ENCODE assay signal across 30 cellular contexts in the genomic region with DNA sequence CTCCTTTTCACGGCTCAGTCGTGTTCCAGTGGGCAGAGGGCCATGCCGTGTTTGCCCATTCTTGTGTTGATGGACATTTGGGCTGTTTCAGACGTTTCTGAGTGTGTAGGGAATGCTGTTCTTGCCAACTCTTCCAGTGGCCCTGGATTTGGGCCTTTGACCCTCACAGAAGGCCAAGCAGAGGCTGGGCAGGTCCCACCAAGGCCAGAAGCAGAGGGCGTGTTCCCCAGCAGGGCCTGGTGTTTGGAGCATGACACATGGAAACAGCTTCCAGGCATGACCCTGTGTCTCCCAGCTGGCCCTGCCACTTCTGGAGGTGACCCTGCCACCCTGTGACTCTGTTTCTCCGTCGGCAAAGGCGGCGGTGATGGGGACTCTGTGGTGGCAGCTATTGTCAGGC. TPM values are rescaled to one million over a fixed set of nuclear protein-coding genes. Genes with fewer than 3 reads are reported as not detected.
"Had no signal": no experiment of that assay in that cellular context is flagged by ENCODE, and none has a peak within 500 bp of the region (broad histone marks: within the 10 kb centered on the region; RNA-seq: fewer than 3 reads in every experiment).

No MANE protein-coding gene starts in this region.

- ATAC-seq: activated naive CD8-positive, alpha-beta T cell treated with anti-CD3 and anti-CD28 coated beads, Interleukin-2, amount 50 U/mL, for 24 hours; activated T-cell treated with anti-CD3 and anti-CD28 coated beads, Interleukin-2, amount 50 U/mL, for 4 hours had no signal

- H3K36me3 Mint-ChIP-seq: activated CD4-positive, alpha-beta memory T cell treated with anti-CD3 and anti-CD28 coated beads for 36 hours; brain had no signal

- H3K4me3 ChIP-seq: SJCRH30, SK-N-MC had no signal

- H3K27ac ChIP-seq: SJCRH30, SK-N-MC, WERI-Rb-1 had no signal

- H3K27ac Mint-ChIP-seq: activated CD4-positive, alpha-beta memory T cell treated with anti-CD3 and anti-CD28 coated beads for 36 hours; activated naive CD4-positive, alpha-beta T cell treated with anti-CD3 and anti-CD28 coated beads for 36 hours; activated naive CD8-positive, alpha-beta T cell; activated naive CD8-positive, alpha-beta T cell treated with anti-CD3 and anti-CD28 coated beads, Interleukin-2, amount 50 U/mL, for 24 hours; activated T-helper 1 cell treated with anti-CD3 and anti-CD28 coated beads, Interleukin-12 subunit alpha, Interleukin-12 subunit beta, Interleukin-2, Interleukin-4 antibody, amounts not matched to agents 30 ng/mL and 10 ng/mL and 1 ng/mL, durations not matched to agents 14 hours and 24 hours and 36 hours; brain had no signal

- H3K4me3 Mint-ChIP-seq: activated CD4-positive, alpha-beta memory T cell treated with anti-CD3 and anti-CD28 coated beads for 36 hours; activated naive CD4-positive, alpha-beta T cell treated with anti-CD3 and anti-CD28 coated beads for 36 hours; activated naive CD8-positive, alpha-beta T cell; activated naive CD8-positive, alpha-beta T cell treated with anti-CD3 and anti-CD28 coated beads, Interleukin-2, amount 50 U/mL, for 24 hours; activated T-cell treated with anti-CD3 and anti-CD28 coated beads, Interleukin-2, amount 50 U/mL, for 4 hours; activated T-helper 1 cell treated with anti-CD3 and anti-CD28 coated beads, Interleukin-12 subunit alpha, Interleukin-12 subunit beta, Interleukin-2, Interleukin-4 antibody, amounts not matched to agents 30 ng/mL and 10 ng/mL and 1 ng/mL, durations not matched to agents 14 hours and 24 hours and 36 hours; brain had no signal

- H3K9me3 ChIP-seq: SJCRH30 had no signal

- FAIRE-seq: bronchial epithelial cell, colon had no signal

- H3K27me3 Mint-ChIP-seq: brain had no signal

- H3K9me3 Mint-ChIP-seq: activated CD4-positive, alpha-beta memory T cell treated with anti-CD3 and anti-CD28 coated beads for 36 hours; activated naive CD4-positive, alpha-beta T cell treated with anti-CD3 and anti-CD28 coated beads for 36 hours; activated naive CD8-positive, alpha-beta T cell treated with anti-CD3 and anti-CD28 coated beads, Interleukin-2, amount 50 U/mL, for 24 hours; activated T-cell treated with anti-CD3 and anti-CD28 coated beads, Interleukin-2, amount 50 U/mL, for 4 hours; activated T-helper 1 cell treated with anti-CD3 and anti-CD28 coated beads, Interleukin-12 subunit alpha, Interleukin-12 subunit beta, Interleukin-2, Interleukin-4 antibody, amounts not matched to agents 30 ng/mL and 10 ng/mL and 1 ng/mL, durations not matched to agents 14 hours and 24 hours and 36 hours had no signal

- H3K36me3 ChIP-seq: SJCRH30, WERI-Rb-1 had no signal

- DNase-seq: activated CD4-positive, alpha-beta memory T cell treated with anti-CD3 and anti-CD28 coated beads for 36 hours; activated CD4-positive, alpha-beta T cell treated with anti-CD3 and anti-CD28 coated beads, Interleukin-2, amount 50 U/mL, for 1 hour; activated CD8-positive, alpha-beta memory T cell treated with anti-CD3 and anti-CD28 coated beads, Interleukin-2, amount 50 U/mL, for 4 hours; activated gamma-delta T cell treated with Interleukin-2 at 50 U/mL for 16 hours; activated naive CD4-positive, alpha-beta T cell treated with anti-CD3 and anti-CD28 coated beads for 36 hours; activated naive CD8-positive, alpha-beta T cell treated with anti-CD3 and anti-CD28 coated beads, Interleukin-2, amount 50 U/mL, for 24 hours; activated T-cell treated with anti-CD3 and anti-CD28 coated beads for 4 hours; activated T-cell treated with anti-CD3 and anti-CD28 coated beads, Interleukin-2, amount 50 U/mL, for 4 hours; anterior cingulate cortex; caudate nucleus; NCI-H1105 treated with DMSO at 0.1 percent for 48 hours; NCI-H1436; NCI-H1694; NCI-H1930; NCI-H2081 treated with DMSO at 0.1 percent for 48 hours; NCI-H345; NCI-H524 treated with DMSO at 0.1 percent for 48 hours; SHP77; SJCRH30; T1000; WERI-Rb-1 had no signal

RNA-seq across cellular contexts. Expression of a gene that starts 35.9 kb away (rescaled TPM):
- total RNA-seq: activated CD4-positive, alpha-beta memory T cell treated with anti-CD3 and anti-CD28 coated beads for 36 hours; activated naive CD4-positive, alpha-beta T cell treated with anti-CD3 and anti-CD28 coated beads for 36 hours; activated T-cell treated with anti-CD3 and anti-CD28 coated beads, Interleukin-2, amount 50 U/mL, for 4 hours; activated T-helper 1 cell treated with anti-CD3 and anti-CD28 coated beads, Interleukin-12 subunit alpha, Interleukin-12 subunit beta, Interleukin-2, Interleukin-4 antibody, amounts not matched to agents 30 ng/mL and 10 ng/mL and 1 ng/mL, durations not matched to agents 14 hours and 24 hours and 36 hours; bronchial epithelial cell; M059J; T-helper 1 cell treated with Interleukin-12 subunit alpha and Interleukin-12 subunit beta and Interleukin-4 antibody, amounts not matched to agents 30 ng/mL and 1 ng/mL, for 36 hours; T-helper 2 cell treated with Interferon-gamma antibody and Interleukin-4, amounts not matched to agents 100 ng/mL and 5 ng/mL, for 36 hours had no signal
